Comparison of ENCODE assay signal across 26 cellular contexts in the genomic region with DNA sequence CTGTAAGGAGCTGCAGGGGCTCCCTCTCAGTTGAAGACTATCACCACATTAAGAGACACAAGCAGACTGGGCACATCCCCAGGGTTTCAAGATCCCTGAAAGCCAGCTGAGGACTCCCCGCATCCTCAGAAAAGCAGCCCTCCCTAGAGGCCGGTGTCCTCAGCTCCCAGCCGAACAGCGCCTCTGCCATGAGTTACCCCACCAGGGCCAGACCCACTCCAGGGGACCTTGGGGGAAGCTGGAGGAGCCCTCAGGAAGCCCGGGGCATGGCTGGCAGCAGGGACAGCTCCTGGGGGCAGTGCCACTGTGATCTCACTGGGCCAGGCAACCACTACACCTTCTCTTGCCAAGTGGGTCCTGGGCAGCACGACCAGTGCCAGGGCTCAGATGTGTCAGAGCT. TPM values are rescaled to one million over a fixed set of nuclear protein-coding genes. Genes with fewer than 3 reads are reported as not detected.
A peak's percentile ranks its signal among the peaks of the same experiment; 100 is the strongest.
DNase-seq lines count a peak whose midpoint lies in the region; ATAC-seq and TF ChIP-seq lines count a peak whose summit lies in the region.
"Had no signal": no experiment of that assay in that cellular context is flagged by ENCODE, and none has a peak within 500 bp of the region (broad histone marks: within the 10 kb centered on the region; RNA-seq: fewer than 3 reads in every experiment).

No MANE protein-coding gene starts in this region.

- 80 to 87% methylated on average over 6 of the region's 6 CpGs for WGBS in heart right ventricle, 2 donors

- H3K9me3 Mint-ChIP-seq in glutamatergic neuron (ENCODE audit: unreplicated experiment): peaks cover 3% of the 10 kb centered on the region
- H3K9me3 Mint-ChIP-seq in MCF 10A (ENCODE audit: unreplicated experiment): no peaks in the 10 kb centered on the region
- H3K9me3 Mint-ChIP-seq: H9; T-helper 2 cell treated with Interferon-gamma antibody and Interleukin-4, amounts not matched to agents 5 μg/mL and 100 μg/mL, for 36 hours had no signal

- CTCF ChIA-PET in MCF 10A (lab: Yijun Ruan, JAX): interaction anchor here (1.3 kb wide), 1 partner anchor 103 kb away, joined by 3 read pairs; no protein-coding TSS in a partner anchor

- H3K27ac ChIP-seq in left ventricle myocardium inferior (replicated peaks) (peak overlapping the region; percentile 35), heart right ventricle (no peak overlapping the region)
- H3K27ac ChIP-seq: epithelial cell of prostate, foreskin keratinocyte, psoas muscle, SK-N-MC had no signal

- no peak for ATAC-seq in heart right ventricle
- no peak for ATAC-seq in HG03025 (IDR thresholded peaks at IDR 0.05; ENCODE audit: low FRiP score, unreplicated experiment)
- ATAC-seq: activated CD4-positive, CD25-positive, alpha-beta regulatory T cell treated with anti-CD3 and anti-CD28 coated beads, Interleukin-2, amount 50 U/mL, for 24 hours; foreskin keratinocyte; Panc1 had no signal

- no TSS peak for BruUV-seq in MCF 10A (replicated peaks; lab: Mats Ljungman, UMichigan)

- H3K36me3 Mint-ChIP-seq in glutamatergic neuron (ENCODE audit: unreplicated experiment) (no peaks in the 10 kb centered on the region), MCF 10A (ENCODE audit: insufficient read depth, unreplicated experiment) (no peaks in the 10 kb centered on the region)

- DNase-seq in left ventricle myocardium inferior (no peak), heart right ventricle (no peak), glutamatergic neuron (peak; percentile 19), posterior vena cava (ENCODE audit: low spot score) (peak; percentile 60), ureter (ENCODE audit: low spot score) (peak; percentile 32), cortex of kidney (lab: John Stamatoyannopoulos, UW) (no peak), MCF 10A (ENCODE audit: unreplicated experiment) (no peak)
- DNase-seq: activated gamma-delta T cell, amniotic stem cell, EL, foreskin keratinocyte, H9, Karpas-422, midbrain, NCI-H1092, NCI-H2029 treated with DMSO at 0.1 percent for 48 hours, NCI-H446 had no signal

- H3K9me3 ChIP-seq in left ventricle myocardium inferior (replicated peaks) (no peaks in the 10 kb centered on the region), heart right ventricle (no peaks in the 10 kb centered on the region)
- H3K9me3 ChIP-seq: psoas muscle had no signal

- no peaks in the 10 kb centered on the region for H3K27me3 ChIP-seq in left ventricle myocardium inferior (ENCODE audit: low read depth)
- H3K27me3 ChIP-seq in heart right ventricle: no peaks in the 10 kb centered on the region
- H3K27me3 ChIP-seq: foreskin keratinocyte had no signal

- H3K4me3 Mint-ChIP-seq in glutamatergic neuron (ENCODE audit: unreplicated experiment): no peak overlapping the region
- H3K4me3 Mint-ChIP-seq in MCF 10A (ENCODE audit: unreplicated experiment): no peak overlapping the region
- H3K4me3 Mint-ChIP-seq: H9; T-helper 2 cell treated with Interferon-gamma antibody and Interleukin-4, amounts not matched to agents 5 μg/mL and 100 μg/mL, for 36 hours had no signal

- H3K4me1 ChIP-seq in left ventricle myocardium inferior (peaks cover 98% of the 10 kb centered on the region), heart right ventricle (peaks cover 6 to 82% (median 59%) of the 10 kb centered on the region in 9 donors)
- H3K4me1 ChIP-seq: foreskin keratinocyte had no signal

- no peak for TF ChIP-seq CTCF in left ventricle myocardium inferior (IDR thresholded peaks at IDR 0.05; ENCODE audit: borderline replicate concordance)
- TF ChIP-seq CTCF in heart right ventricle (IDR thresholded peaks at IDR 0.05): no peak
- no peak for TF ChIP-seq CTCF in glutamatergic neuron (IDR thresholded peaks at IDR 0.05; ENCODE audit: partially characterized antibody, unreplicated experiment)
- TF ChIP-seq CTCF in MCF 10A (IDR thresholded peaks at IDR 0.05; ENCODE audit: unreplicated experiment): no peak

- POLR2A ChIA-PET in MCF 10A (lab: Yijun Ruan, JAX): interaction anchor here (0.6 kb wide), 2 partner anchors 9 to 41 kb away, joined by 3 read pairs; a partner anchor contains a TSS

- intact Hi-C loops in left ventricle myocardium inferior (cut with micrococcal nuclease): no loop called here
- intact Hi-C loops in heart right ventricle (cut with DNase I): loop anchor here in 2 of 10 donors (5.0 kb wide), 2 partner anchors 47 to 57 kb away; no protein-coding TSS in a partner anchor
- intact Hi-C loops in posterior vena cava (cut with DNase I): no loop called here
- intact Hi-C loops in MCF 10A (cut with micrococcal nuclease): no loop called here

- H3K4me1 Mint-ChIP-seq in glutamatergic neuron (ENCODE audit: low read depth, unreplicated experiment) (peaks cover 6% of the 10 kb centered on the region), MCF 10A (ENCODE audit: insufficient read depth, unreplicated experiment) (no peaks in the 10 kb centered on the region)

- H3K27ac Mint-ChIP-seq in glutamatergic neuron (ENCODE audit: unreplicated experiment) (no peak overlapping the region), MCF 10A (ENCODE audit: low read depth, unreplicated experiment) (no peak overlapping the region)
- H3K27ac Mint-ChIP-seq: H9; T-helper 2 cell treated with Interferon-gamma antibody and Interleukin-4, amounts not matched to agents 5 μg/mL and 100 μg/mL, for 36 hours had no signal

- H3K4me3 ChIP-seq in left ventricle myocardium inferior (no peak overlapping the region), heart right ventricle (no peak overlapping the region)
- H3K4me3 ChIP-seq: psoas muscle, SK-N-MC had no signal

- H3K27me3 Mint-ChIP-seq in glutamatergic neuron (ENCODE audit: unreplicated experiment): peaks cover 3% of the 10 kb centered on the region
- no peaks in the 10 kb centered on the region for H3K27me3 Mint-ChIP-seq in MCF 10A (ENCODE audit: insufficient read depth, unreplicated experiment)

- H3K36me3 ChIP-seq in left ventricle myocardium inferior: peaks cover 19% of the 10 kb centered on the region
- H3K36me3 ChIP-seq in heart right ventricle: peaks cover 0 to 27% (median 0%) of the 10 kb centered on the region in 9 donors

RNA-seq across cellular contexts. Expression of a gene that starts 8.1 kb away (rescaled TPM):
- total RNA-seq in left ventricle myocardium inferior: 44.6 TPM
- total RNA-seq in heart right ventricle: 10 to 100 TPM; 13.5 to 57.1 (median 27.1) TPM
- polyA plus RNA-seq in heart right ventricle: 10 to 100 TPM; 30.1 to 61.3 TPM
- 0.74 TPM for total RNA-seq in glutamatergic neuron (ENCODE audit: unreplicated experiment)
- 10 to 100 TPM; 10.6 to 15.5 TPM for total RNA-seq in posterior vena cava
- total RNA-seq in ureter: 18.9 TPM
- total RNA-seq in MCF 10A (2022): 5.3 and 8.3 TPM in 2 replicates
- polyA plus RNA-seq: foreskin keratinocyte had no signal

RNA-seq across cellular contexts. Expression of a gene that starts 45.6 kb away (rescaled TPM):
- total RNA-seq in left ventricle myocardium inferior: not detected
- total RNA-seq in heart right ventricle: not detected
- not detected for polyA plus RNA-seq in heart right ventricle
- not detected for total RNA-seq in glutamatergic neuron (ENCODE audit: unreplicated experiment)
- not detected for total RNA-seq in posterior vena cava
- not detected for total RNA-seq in ureter
- not detected in 2 replicates for total RNA-seq in MCF 10A (2022)
- total RNA-seq: foreskin keratinocyte, psoas muscle, subcutaneous adipose tissue had no signal
- polyA plus RNA-seq: foreskin keratinocyte, neural cell, psoas muscle had no signal

Comparison
In these comparisons a context has a peak if more than half of its experiments do, and no peak if none do; other contexts are left out.
1. DNase-seq: peak in glutamatergic neuron (single experiment), posterior vena cava (single experiment) and ureter (single experiment); none in left ventricle myocardium inferior (single experiment), heart right ventricle (0 of 2), cortex of kidney (single experiment) and MCF 10A (single experiment).